Comparison of ENCODE assay signal across 11 cellular contexts in the genomic region with DNA sequence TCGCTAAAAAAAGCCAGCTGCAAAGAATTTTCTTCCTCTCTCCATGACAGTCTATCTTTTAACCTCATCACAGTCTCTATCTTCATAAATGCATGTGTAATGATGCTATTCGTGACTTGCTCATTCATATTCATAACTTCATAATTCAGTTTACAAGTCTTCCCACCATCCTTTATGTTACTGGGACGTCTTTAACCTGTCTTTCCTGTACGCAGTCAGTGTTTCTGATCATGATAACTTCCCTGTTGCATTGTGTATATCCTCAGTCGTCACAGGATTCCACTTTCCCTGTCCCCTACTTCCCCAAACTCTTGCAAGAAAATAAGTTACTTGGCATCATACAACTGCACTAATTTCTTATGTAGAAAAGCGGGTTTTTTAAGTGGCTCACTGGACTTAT.
DNase-seq lines count a peak whose midpoint lies in the region; ATAC-seq, FAIRE-seq and TF ChIP-seq lines count a peak whose summit lies in the region.
"Had no signal": no experiment of that assay in that cellular context is flagged by ENCODE, and none has a peak within 500 bp of the region (broad histone marks: within the 10 kb centered on the region; RNA-seq: fewer than 3 reads in every experiment).

No MANE protein-coding gene starts in this region.

- H3K27ac ChIP-seq in GM12878 (ENCODE audit: control insufficient read depth, insufficient read depth) = peak overlapping the region; percentile 79
- peak overlapping the region; percentile 48 for H3K27ac ChIP-seq in HepG2 (ENCODE audit: extremely low read length, insufficient read depth, low read length)

- peak overlapping the region; percentile 96 for H3K4me2 ChIP-seq in GM12878 (ENCODE audit: control insufficient read depth, insufficient read depth)
- H3K4me2 ChIP-seq in HepG2 (ENCODE audit: low read depth, low read length) = peak overlapping the region; percentile 79

- no peak for FAIRE-seq in GM12878 (lab: Jason Lieb, UNC)
- no peak for FAIRE-seq in HepG2 (lab: Jason Lieb, UNC)
- FAIRE-seq: D721Med had no signal

- TF ChIP-seq POLR2A in GM12878 (IDR thresholded peaks at IDR 0.05; ENCODE audit: low read depth, low read length) (no peak), HepG2 (IDR thresholded peaks at IDR 0.05; ENCODE audit: insufficient read depth in 1 of 2, low read depth in 2 of 2, low read length in 2 of 2) (no peak)

- no peaks in the 10 kb centered on the region for H3K9me3 Mint-ChIP-seq in stimulated activated naive CD8-positive, alpha-beta T cell treated with anti-CD3 and anti-CD28 coated beads, Interleukin-15, Interleukin-2, amounts not matched to agents 100 ng/mL and 50 ng/mL, for 24 hours

- H3K9me3 ChIP-seq in GM12878 (replicated peaks; ENCODE audit: control insufficient read depth, insufficient read depth, low read length) = no peaks in the 10 kb centered on the region
- no peaks in the 10 kb centered on the region for H3K9me3 ChIP-seq in HepG2 (ENCODE audit: low read length)

- H4K20me1 ChIP-seq in GM12878 (ENCODE audit: control insufficient read depth, insufficient read depth) (no peaks in the 10 kb centered on the region), HepG2 (ENCODE audit: insufficient read depth, low read length) (no peaks in the 10 kb centered on the region)

- intact Hi-C loops in GM12878 (cut with micrococcal nuclease; ENCODE audit: unreplicated experiment) (loop anchor here (2.0 to 5.0 kb wide), 3 partner anchors 55 to 208 kb away; no protein-coding TSS in a partner anchor), HepG2 (cut with micrococcal nuclease; ENCODE audit: unreplicated experiment) (loop anchor here (10.0 kb wide), 1 partner anchor 208 kb away; a partner anchor contains a TSS)

- peak overlapping the region; percentile 3; the same call in 1 of the 2 replicates for H2AFZ ChIP-seq in GM12878 (ENCODE audit: control insufficient read depth, low read depth, low read length)
- H2AFZ ChIP-seq in HepG2 (ENCODE audit: low read length) = no peak overlapping the region

- no peak overlapping the region for H3K27ac Mint-ChIP-seq in stimulated activated naive CD8-positive, alpha-beta T cell treated with anti-CD3 and anti-CD28 coated beads, Interleukin-15, Interleukin-2, amounts not matched to agents 100 ng/mL and 50 ng/mL, for 24 hours

- H3K4me3 Mint-ChIP-seq in stimulated activated naive CD8-positive, alpha-beta T cell treated with anti-CD3 and anti-CD28 coated beads, Interleukin-15, Interleukin-2, amounts not matched to agents 100 ng/mL and 50 ng/mL, for 24 hours = peak overlapping the region; percentile 3

- in situ Hi-C loops in GM12878 (cut with MboI) = no loop called here
- in situ Hi-C loops in HepG2 (cut with HindIII; ENCODE audit: extremely low pct_ligation_motif_present, low pct_unique_long_range_greater_than_20kb) = no loop called here

- H3K4me3 ChIP-seq in GM12878 (peak overlapping the region; percentile 64), HepG2 (replicated peaks in 1 of 3; ENCODE audit: insufficient read depth in 1 of 3, low read depth in 2 of 3, low read length in 3 of 3) (peak overlapping the region; percentile 35 to 49 (median 40); a peak in 5 of 6 replicates)

- no peak for ATAC-seq in stimulated activated naive CD8-positive, alpha-beta T cell treated with anti-CD3 and anti-CD28 coated beads, Interleukin-15, Interleukin-2, amounts not matched to agents 100 U/mL and 50 U/mL, for 24 hours
- ATAC-seq in GM12878 = no peak
- ATAC-seq in HepG2 = no peak
- no peak for ATAC-seq in GM21381 (IDR thresholded peaks at IDR 0.05; ENCODE audit: unreplicated experiment)
- ATAC-seq: Panc1 had no signal

- peaks cover 7% of the 10 kb centered on the region for H3K36me3 Mint-ChIP-seq in stimulated activated naive CD8-positive, alpha-beta T cell treated with anti-CD3 and anti-CD28 coated beads, Interleukin-15, Interleukin-2, amounts not matched to agents 100 ng/mL and 50 ng/mL, for 24 hours (ENCODE audit: low read depth)

- SMC1A ChIA-PET in GM12878 (lab: Charles Lee; ENCODE audit: uncharacterized antibody, unreplicated experiment) = interaction anchor here (0.7 to 7.2 kb wide), 39 partner anchors 10 to 1802 kb away, joined by 3 to 78 read pairs (median 5); no protein-coding TSS in a partner anchor

- no peaks in the 10 kb centered on the region for H3K27me3 Mint-ChIP-seq in stimulated activated naive CD8-positive, alpha-beta T cell treated with anti-CD3 and anti-CD28 coated beads, Interleukin-15, Interleukin-2, amounts not matched to agents 100 ng/mL and 50 ng/mL, for 24 hours

- no TSS peak for BruUV-seq in GM12878 (replicated peaks; lab: Mats Ljungman, UMichigan)
- BruUV-seq in HepG2 (replicated peaks; lab: Mats Ljungman, UMichigan) = no TSS peak

- TF ChIP-seq RAD21 in GM12878 (IDR thresholded peaks at IDR 0.05; ENCODE audit: insufficient read depth, low read depth, low read length) (no peak), HepG2 (CRISPR knock-in tag; IDR thresholded peaks at IDR 0.05) (no peak)

- CTCF ChIA-PET in GM12878 (lab: Yijun Ruan, JAX) (interaction anchor here (0.6 to 5.4 kb wide), 21 partner anchors 9 to 234 kb away, joined by 3 to 31 read pairs (median 6); no protein-coding TSS in a partner anchor), HepG2 (lab: Yijun Ruan, JAX; ENCODE audit: low intra/inter-chr PET ratio, low total read pairs) (interaction anchor here (2.6 kb wide), 1 partner anchor 49 kb away, joined by 6 read pairs; no protein-coding TSS in a partner anchor), GM10248 (lab: Yijun Ruan, JAX) (interaction anchor here (1.2 to 1.9 kb wide), 4 partner anchors 10 to 207 kb away, joined by 4 to 8 read pairs (median 5); a partner anchor contains a TSS)

- POLR2A ChIA-PET in GM12878 (lab: Charles Lee) (interaction anchor here (0.6 to 1.7 kb wide), 12 partner anchors 13 to 1622 kb away, joined by 3 to 5 read pairs (median 3); no protein-coding TSS in a partner anchor), HepG2 (lab: Yijun Ruan, JAX) (interaction anchor here (0.6 to 1.3 kb wide), 2 partner anchors 22 to 193 kb away, joined by 3 to 5 read pairs; no protein-coding TSS in a partner anchor), GM10248 (lab: Yijun Ruan, JAX) (interaction anchor here (0.7 kb wide), 1 partner anchor 69 kb away, joined by 6 read pairs; no protein-coding TSS in a partner anchor)

- H3K27me3 ChIP-seq in GM12878 (replicated peaks in 1 of 2; ENCODE audit: control insufficient read depth in 2 of 2, insufficient read depth in 2 of 2, low read length in 1 of 2) = no peaks in the 10 kb centered on the region
- no peaks in the 10 kb centered on the region for H3K27me3 ChIP-seq in HepG2 (ENCODE audit: control insufficient read depth in 1 of 2, insufficient read depth in 2 of 2, low read length in 2 of 2)

- H3K79me2 ChIP-seq in GM12878 (ENCODE audit: control insufficient read depth, insufficient read depth, low read length) (peaks cover 73% of the 10 kb centered on the region), HepG2 (ENCODE audit: insufficient read depth, low read length) (peaks cover 8% of the 10 kb centered on the region)

- peaks cover 23% of the 10 kb centered on the region for H3K4me1 ChIP-seq in GM12878 (ENCODE audit: control insufficient read depth, insufficient read depth, low read length)
- peaks cover 54% of the 10 kb centered on the region for H3K4me1 ChIP-seq in HepG2 (ENCODE audit: insufficient read depth, low read length)

- H3K36me3 ChIP-seq in GM12878 (ENCODE audit: control insufficient read depth in 2 of 2, insufficient read depth in 2 of 2, low read length in 1 of 2) (no peaks in the 10 kb centered on the region), HepG2 (replicated peaks in 1 of 2; ENCODE audit: control insufficient read depth in 1 of 2, insufficient read depth in 2 of 2, low read length in 2 of 2) (no peaks in the 10 kb centered on the region)

- no peak for DNase-seq in stimulated activated naive CD8-positive, alpha-beta T cell treated with anti-CD3 and anti-CD28 coated beads, Interleukin-15, Interleukin-2, amounts not matched to agents 100 U/mL and 50 U/mL, for 24 hours
- DNase-seq in GM12878 (ENCODE audit: low read depth, low spot score) (no peak), HepG2 (ENCODE audit: low spot score) (no peak), NCI-H345 (lab: John Stamatoyannopoulos, UW) (no peak), NCI-H345 treated with DMSO at 0.1 percent for 48 hours (lab: John Stamatoyannopoulos, UW; ENCODE audit: unreplicated experiment) (no peak), GM10248 (ENCODE audit: extremely low spot score) (no peak)
- DNase-seq: stimulated activated CD4-positive, alpha-beta T cell treated with anti-CD3 and anti-CD28 coated beads, Interleukin-4, amount 100 ng/mL, for 1 hour had no signal

- H3K4me1 Mint-ChIP-seq in stimulated activated naive CD8-positive, alpha-beta T cell treated with anti-CD3 and anti-CD28 coated beads, Interleukin-15, Interleukin-2, amounts not matched to agents 100 ng/mL and 50 ng/mL, for 24 hours (ENCODE audit: low read depth) = peaks cover 47% of the 10 kb centered on the region

- TF ChIP-seq CTCF in GM12878 (IDR thresholded peaks at IDR 0.05 in 2 of 3, conservative IDR thresholded peaks at IDR 0.05 in 1 of 3; ENCODE audit: control insufficient read depth in 2 of 3, extremely low read depth in 1 of 3, insufficient read depth in 1 of 3, low read depth in 3 of 3, low read length in 3 of 3) (no peak), HepG2 (CRISPR knock-in tag; IDR thresholded peaks at IDR 0.05) (no peak), GM10248 (IDR thresholded peaks at IDR 0.05; ENCODE audit: control extremely low read depth, extremely low read depth, low read depth, missing control alignments) (no peak)

- peak overlapping the region; percentile 82 for H3K9ac ChIP-seq in GM12878 (ENCODE audit: control insufficient read depth, insufficient read depth, low read length)
- H3K9ac ChIP-seq in HepG2 (ENCODE audit: insufficient read depth, low read depth, low read length) = no peak overlapping the region

- TF ChIP-seq EP300 in GM12878 (IDR thresholded peaks at IDR 0.05; ENCODE audit: borderline replicate concordance in 1 of 2, control insufficient read depth in 1 of 2, low read depth in 2 of 2, low read length in 2 of 2) = no peak
- no peak for TF ChIP-seq EP300 in HepG2 (IDR thresholded peaks at IDR 0.05; ENCODE audit: low read depth in 2 of 2, low read length in 2 of 2)
- TF ChIP-seq EP300 in HepG2 (CRISPR knock-in tag; IDR thresholded peaks at IDR 0.05; ENCODE audit: borderline replicate concordance) = no peak

- RAD21 ChIA-PET in GM12878 (lab: Charles Lee; ENCODE audit: unreplicated experiment) = interaction anchor here (0.7 to 3.5 kb wide), 28 partner anchors 10 to 1245 kb away, joined by 3 to 32 read pairs (median 5); no protein-coding TSS in a partner anchor

- 6% methylated on average over 6 of the region's 6 CpGs for WGBS in GM12878 (ENCODE audit: insufficient coverage, insufficient replicate concordance, low lambda C conversion rate, missing lambda C conversion rate)
- WGBS in HepG2 (ENCODE audit: low lambda C conversion rate) = 45% methylated on average over 6 of the region's 6 CpGs

TF ChIP-seq in GM12878, 131 proteins besides CTCF, POLR2A, EP300 and RAD21:
- no peak for TF ChIP-seq BHLHE40 (IDR thresholded peaks at IDR 0.05; ENCODE audit: borderline replicate concordance in 1 of 2, low read depth in 2 of 2, low read length in 1 of 2)
